In the genomic region with DNA sequence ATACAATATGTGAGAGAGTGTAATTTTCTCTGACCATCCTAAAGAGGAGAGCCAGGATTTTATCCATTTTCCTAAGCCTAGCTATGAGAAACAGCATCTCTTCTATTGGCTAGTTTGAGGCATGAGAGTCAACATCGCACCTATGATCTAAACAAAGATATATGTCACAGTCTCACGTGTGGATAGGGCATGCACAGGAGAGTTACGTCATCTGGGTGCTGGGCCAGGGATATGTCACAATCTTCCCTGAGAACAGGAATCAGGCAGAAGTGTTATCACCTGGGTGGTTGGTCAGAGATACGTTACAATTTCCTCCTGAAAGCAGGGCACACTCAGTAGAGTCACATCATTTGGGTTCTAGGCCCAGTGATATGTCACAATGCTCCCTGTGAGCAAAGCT, we compare ENCODE assay signal across 33 cellular contexts. TPM values are rescaled to one million over a fixed set of nuclear protein-coding genes. Genes with fewer than 3 reads are reported as not detected.
"Had no signal": no experiment of that assay in that cellular context is flagged by ENCODE, and none has a peak within 500 bp of the region (broad histone marks: within the 10 kb centered on the region; RNA-seq: fewer than 3 reads in every experiment).

No MANE protein-coding gene starts in this region.

- ATAC-seq: effector memory CD8-positive, alpha-beta T cell; esophagus mucosa; foreskin keratinocyte; gastrocnemius medialis; gastroesophageal sphincter; heart left ventricle; heart right ventricle had no signal

- DNase-seq: colonic mucosa; cortex of kidney; dermis blood vessel endothelial cell; dorsolateral prefrontal cortex; effector CD4-positive, alpha-beta T cell; effector CD8-positive, alpha-beta T cell; effector memory CD4-positive, alpha-beta T cell; effector memory CD8-positive, alpha-beta T cell; endodermal cell; erythroblast; esophagus squamous epithelium; foreskin fibroblast; foreskin keratinocyte; foreskin melanocyte; gastrocnemius medialis; glutamatergic neuron; head of caudate nucleus; heart left ventricle; heart right ventricle had no signal

- H3K4me3 ChIP-seq: colonic mucosa, coronary artery, dorsolateral prefrontal cortex, esophagus muscularis mucosa, esophagus squamous epithelium, gastrocnemius medialis, gastroesophageal sphincter, heart left ventricle, heart right ventricle had no signal

- H3K9me3 ChIP-seq: colonic mucosa, esophagus muscularis mucosa, gastrocnemius medialis, gastroesophageal sphincter had no signal

- H3K27me3 ChIP-seq: colonic mucosa, esophagus squamous epithelium, foreskin keratinocyte, gastrocnemius medialis, heart left ventricle, heart right ventricle had no signal

- H3K27ac ChIP-seq: colonic mucosa, coronary artery, dorsolateral prefrontal cortex, epithelial cell of prostate, esophagus muscularis mucosa, esophagus squamous epithelium, foreskin keratinocyte, gastrocnemius medialis, gastroesophageal sphincter, heart left ventricle, heart right ventricle had no signal

- FAIRE-seq: colon, endometrium, endothelial cell of umbilical vein, frontal cortex had no signal

- H3K36me3 ChIP-seq: colonic mucosa, esophagus muscularis mucosa, esophagus squamous epithelium, gastrocnemius medialis, gastroesophageal sphincter, heart left ventricle, heart right ventricle had no signal

- H3K4me1 ChIP-seq: colonic mucosa, esophagus muscularis mucosa, esophagus squamous epithelium, foreskin keratinocyte, gastrocnemius medialis, gastroesophageal sphincter, heart left ventricle, heart right ventricle had no signal

RNA-seq across cellular contexts. Expression of gene ZNF730, which starts 53.9 kb away (rescaled TPM):
- total RNA-seq: esophagus squamous epithelium, gastrocnemius medialis had no signal
- polyA plus RNA-seq: heart left ventricle had no signal

RNA-seq across cellular contexts. Expression of gene ZNF728, which starts 59.9 kb away (rescaled TPM):
- total RNA-seq: dermis microvascular lymphatic vessel endothelial cell, endodermal cell, endothelial cell of umbilical vein, epithelial cell of proximal tubule, esophagus mucosa, fibroblast of villous mesenchyme, foreskin keratinocyte, gastrocnemius medialis, glomerular endothelial cell had no signal
- polyA plus RNA-seq: endothelial cell of umbilical vein, fibroblast of lung, foreskin keratinocyte had no signal
